ENCODE assay signal across 2 cellular contexts in the genomic region with DNA sequence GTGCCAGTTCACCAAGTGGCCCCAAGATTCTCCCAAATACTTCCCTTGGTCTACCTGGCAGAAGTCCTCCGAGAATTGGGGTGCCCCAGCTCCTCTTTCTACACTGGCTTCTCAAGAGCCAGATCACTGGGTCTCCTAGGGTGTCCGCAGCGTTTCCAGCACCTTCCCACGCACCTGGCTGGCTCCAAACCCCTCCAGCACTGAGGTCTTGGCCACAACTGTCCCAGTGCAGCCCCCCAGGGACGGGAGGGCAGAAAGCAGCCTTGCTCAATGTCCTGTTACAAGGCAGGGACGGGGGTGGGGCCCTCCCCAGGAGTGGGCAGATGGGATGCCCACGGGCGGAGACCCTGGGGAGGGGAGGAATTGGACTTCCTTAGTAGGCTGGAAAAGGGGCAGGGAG.
TF ChIP-seq lines count a peak whose summit lies in the region.

No MANE protein-coding gene starts in this region.

TF ChIP-seq in SK-N-SH treated with all-trans-retinoic acid at 6 μM for 48 hours, 23 proteins besides CTCF, POLR2A, EP300 and RAD21 (continued from another document):
- TF ChIP-seq PPARA (CRISPR knock-in tag; IDR thresholded peaks at IDR 0.05; ENCODE audit: borderline replicate concordance) (no peak), GLIS3 (CRISPR knock-in tag; IDR thresholded peaks at IDR 0.05) (no peak), TCF4 (CRISPR knock-in tag; IDR thresholded peaks at IDR 0.05; ENCODE audit: borderline replicate concordance) (no peak), ZNF8 (CRISPR knock-in tag; IDR thresholded peaks at IDR 0.05) (no peak), SNAI2 (CRISPR knock-in tag; IDR thresholded peaks at IDR 0.05) (no peak), ISL1 (CRISPR knock-in tag; IDR thresholded peaks at IDR 0.05) (no peak), ARNTL (CRISPR knock-in tag; IDR thresholded peaks at IDR 0.05; ENCODE audit: borderline replicate concordance, low read depth) (no peak), ZNF565 (CRISPR knock-in tag; conservative IDR thresholded peaks at IDR 0.05; ENCODE audit: low read depth) (no peak), ZFP30 (CRISPR knock-in tag; IDR thresholded peaks at IDR 0.05) (no peak), CSDC2 (CRISPR knock-in tag; IDR thresholded peaks at IDR 0.05) (no peak), TOX (CRISPR knock-in tag; IDR thresholded peaks at IDR 0.05; ENCODE audit: borderline replicate concordance) (no peak), ZC3H10 (CRISPR knock-in tag; IDR thresholded peaks at IDR 0.05) (no peak), OSR1 (CRISPR knock-in tag; IDR thresholded peaks at IDR 0.05) (no peak)
- TF ChIP-seq, protein P1, sequence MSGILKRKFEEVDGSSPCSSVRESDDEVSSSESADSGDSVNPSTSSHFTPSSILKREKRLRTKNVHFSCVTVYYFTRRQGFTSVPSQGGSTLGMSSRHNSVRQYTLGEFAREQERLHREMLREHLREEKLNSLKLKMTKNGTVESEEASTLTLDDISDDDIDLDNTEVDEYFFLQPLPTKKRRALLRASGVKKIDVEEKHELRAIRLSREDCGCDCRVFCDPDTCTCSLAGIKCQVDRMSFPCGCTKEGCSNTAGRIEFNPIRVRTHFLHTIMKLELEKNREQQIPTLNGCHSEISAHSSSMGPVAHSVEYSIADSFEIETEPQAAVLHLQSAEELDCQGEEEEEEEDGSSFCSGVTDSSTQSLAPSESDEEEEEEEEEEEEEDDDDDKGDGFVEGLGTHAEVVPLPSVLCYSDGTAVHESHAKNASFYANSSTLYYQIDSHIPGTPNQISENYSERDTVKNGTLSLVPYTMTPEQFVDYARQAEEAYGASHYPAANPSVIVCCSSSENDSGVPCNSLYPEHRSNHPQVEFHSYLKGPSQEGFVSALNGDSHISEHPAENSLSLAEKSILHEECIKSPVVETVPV (CRISPR knock-in tag; IDR thresholded peaks at IDR 0.05), result no peak
- TF ChIP-seq, protein P2, sequence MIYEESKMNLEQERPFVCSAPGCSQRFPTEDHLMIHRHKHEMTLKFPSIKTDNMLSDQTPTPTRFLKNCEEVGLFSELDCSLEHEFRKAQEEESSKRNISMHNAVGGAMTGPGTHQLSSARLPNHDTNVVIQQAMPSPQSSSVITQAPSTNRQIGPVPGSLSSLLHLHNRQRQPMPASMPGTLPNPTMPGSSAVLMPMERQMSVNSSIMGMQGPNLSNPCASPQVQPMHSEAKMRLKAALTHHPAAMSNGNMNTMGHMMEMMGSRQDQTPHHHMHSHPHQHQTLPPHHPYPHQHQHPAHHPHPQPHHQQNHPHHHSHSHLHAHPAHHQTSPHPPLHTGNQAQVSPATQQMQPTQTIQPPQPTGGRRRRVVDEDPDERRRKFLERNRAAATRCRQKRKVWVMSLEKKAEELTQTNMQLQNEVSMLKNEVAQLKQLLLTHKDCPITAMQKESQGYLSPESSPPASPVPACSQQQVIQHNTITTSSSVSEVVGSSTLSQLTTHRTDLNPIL (CRISPR knock-in tag; IDR thresholded peaks at IDR 0.05; ENCODE audit: low read depth), result no peak
- TF ChIP-seq, protein P3, sequence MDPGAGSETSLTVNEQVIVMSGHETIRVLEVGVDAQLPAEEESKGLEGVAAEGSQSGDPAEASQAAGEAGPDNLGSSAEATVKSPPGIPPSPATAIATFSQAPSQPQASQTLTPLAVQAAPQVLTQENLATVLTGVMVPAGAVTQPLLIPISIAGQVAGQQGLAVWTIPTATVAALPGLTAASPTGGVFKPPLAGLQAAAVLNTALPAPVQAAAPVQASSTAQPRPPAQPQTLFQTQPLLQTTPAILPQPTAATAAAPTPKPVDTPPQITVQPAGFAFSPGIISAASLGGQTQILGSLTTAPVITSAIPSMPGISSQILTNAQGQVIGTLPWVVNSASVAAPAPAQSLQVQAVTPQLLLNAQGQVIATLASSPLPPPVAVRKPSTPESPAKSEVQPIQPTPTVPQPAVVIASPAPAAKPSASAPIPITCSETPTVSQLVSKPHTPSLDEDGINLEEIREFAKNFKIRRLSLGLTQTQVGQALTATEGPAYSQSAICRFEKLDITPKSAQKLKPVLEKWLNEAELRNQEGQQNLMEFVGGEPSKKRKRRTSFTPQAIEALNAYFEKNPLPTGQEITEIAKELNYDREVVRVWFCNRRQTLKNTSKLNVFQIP (CRISPR knock-in tag; IDR thresholded peaks at IDR 0.05; ENCODE audit: borderline replicate concordance, low read depth), result no peak
- TF ChIP-seq, protein P4, sequence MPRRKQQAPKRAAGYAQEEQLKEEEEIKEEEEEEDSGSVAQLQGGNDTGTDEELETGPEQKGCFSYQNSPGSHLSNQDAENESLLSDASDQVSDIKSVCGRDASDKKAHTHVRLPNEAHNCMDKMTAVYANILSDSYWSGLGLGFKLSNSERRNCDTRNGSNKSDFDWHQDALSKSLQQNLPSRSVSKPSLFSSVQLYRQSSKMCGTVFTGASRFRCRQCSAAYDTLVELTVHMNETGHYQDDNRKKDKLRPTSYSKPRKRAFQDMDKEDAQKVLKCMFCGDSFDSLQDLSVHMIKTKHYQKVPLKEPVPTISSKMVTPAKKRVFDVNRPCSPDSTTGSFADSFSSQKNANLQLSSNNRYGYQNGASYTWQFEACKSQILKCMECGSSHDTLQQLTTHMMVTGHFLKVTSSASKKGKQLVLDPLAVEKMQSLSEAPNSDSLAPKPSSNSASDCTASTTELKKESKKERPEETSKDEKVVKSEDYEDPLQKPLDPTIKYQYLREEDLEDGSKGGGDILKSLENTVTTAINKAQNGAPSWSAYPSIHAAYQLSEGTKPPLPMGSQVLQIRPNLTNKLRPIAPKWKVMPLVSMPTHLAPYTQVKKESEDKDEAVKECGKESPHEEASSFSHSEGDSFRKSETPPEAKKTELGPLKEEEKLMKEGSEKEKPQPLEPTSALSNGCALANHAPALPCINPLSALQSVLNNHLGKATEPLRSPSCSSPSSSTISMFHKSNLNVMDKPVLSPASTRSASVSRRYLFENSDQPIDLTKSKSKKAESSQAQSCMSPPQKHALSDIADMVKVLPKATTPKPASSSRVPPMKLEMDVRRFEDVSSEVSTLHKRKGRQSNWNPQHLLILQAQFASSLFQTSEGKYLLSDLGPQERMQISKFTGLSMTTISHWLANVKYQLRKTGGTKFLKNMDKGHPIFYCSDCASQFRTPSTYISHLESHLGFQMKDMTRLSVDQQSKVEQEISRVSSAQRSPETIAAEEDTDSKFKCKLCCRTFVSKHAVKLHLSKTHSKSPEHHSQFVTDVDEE (CRISPR knock-in tag; IDR thresholded peaks at IDR 0.05), result no peak

TF ChIP-seq in liver, 16 proteins besides CTCF, POLR2A, EP300 and RAD21 (continued from another document):
- TF ChIP-seq, protein P5, sequence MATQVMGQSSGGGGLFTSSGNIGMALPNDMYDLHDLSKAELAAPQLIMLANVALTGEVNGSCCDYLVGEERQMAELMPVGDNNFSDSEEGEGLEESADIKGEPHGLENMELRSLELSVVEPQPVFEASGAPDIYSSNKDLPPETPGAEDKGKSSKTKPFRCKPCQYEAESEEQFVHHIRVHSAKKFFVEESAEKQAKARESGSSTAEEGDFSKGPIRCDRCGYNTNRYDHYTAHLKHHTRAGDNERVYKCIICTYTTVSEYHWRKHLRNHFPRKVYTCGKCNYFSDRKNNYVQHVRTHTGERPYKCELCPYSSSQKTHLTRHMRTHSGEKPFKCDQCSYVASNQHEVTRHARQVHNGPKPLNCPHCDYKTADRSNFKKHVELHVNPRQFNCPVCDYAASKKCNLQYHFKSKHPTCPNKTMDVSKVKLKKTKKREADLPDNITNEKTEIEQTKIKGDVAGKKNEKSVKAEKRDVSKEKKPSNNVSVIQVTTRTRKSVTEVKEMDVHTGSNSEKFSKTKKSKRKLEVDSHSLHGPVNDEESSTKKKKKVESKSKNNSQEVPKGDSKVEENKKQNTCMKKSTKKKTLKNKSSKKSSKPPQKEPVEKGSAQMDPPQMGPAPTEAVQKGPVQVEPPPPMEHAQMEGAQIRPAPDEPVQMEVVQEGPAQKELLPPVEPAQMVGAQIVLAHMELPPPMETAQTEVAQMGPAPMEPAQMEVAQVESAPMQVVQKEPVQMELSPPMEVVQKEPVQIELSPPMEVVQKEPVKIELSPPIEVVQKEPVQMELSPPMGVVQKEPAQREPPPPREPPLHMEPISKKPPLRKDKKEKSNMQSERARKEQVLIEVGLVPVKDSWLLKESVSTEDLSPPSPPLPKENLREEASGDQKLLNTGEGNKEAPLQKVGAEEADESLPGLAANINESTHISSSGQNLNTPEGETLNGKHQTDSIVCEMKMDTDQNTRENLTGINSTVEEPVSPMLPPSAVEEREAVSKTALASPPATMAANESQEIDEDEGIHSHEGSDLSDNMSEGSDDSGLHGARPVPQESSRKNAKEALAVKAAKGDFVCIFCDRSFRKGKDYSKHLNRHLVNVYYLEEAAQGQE (IDR thresholded peaks at IDR 0.05), result no peak
- TF ChIP-seq NR2F2 (IDR thresholded peaks at IDR 0.05) (no peak), SP1 (IDR thresholded peaks at IDR 0.05) (no peak), GABPA (IDR thresholded peaks at IDR 0.05 in 1 of 2, conservative IDR thresholded peaks at IDR 0.05 in 1 of 2) (no peak), FOXA1 (IDR thresholded peaks at IDR 0.05) (no peak)
- TF ChIP-seq, protein P6, sequence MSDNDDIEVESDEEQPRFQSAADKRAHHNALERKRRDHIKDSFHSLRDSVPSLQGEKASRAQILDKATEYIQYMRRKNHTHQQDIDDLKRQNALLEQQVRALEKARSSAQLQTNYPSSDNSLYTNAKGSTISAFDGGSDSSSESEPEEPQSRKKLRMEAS (IDR thresholded peaks at IDR 0.05), result no peak
- TF ChIP-seq, protein P7, sequence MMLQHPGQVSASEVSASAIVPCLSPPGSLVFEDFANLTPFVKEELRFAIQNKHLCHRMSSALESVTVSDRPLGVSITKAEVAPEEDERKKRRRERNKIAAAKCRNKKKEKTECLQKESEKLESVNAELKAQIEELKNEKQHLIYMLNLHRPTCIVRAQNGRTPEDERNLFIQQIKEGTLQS (IDR thresholded peaks at IDR 0.05), result no peak
